Comparison of ENCODE assay signal across 2 cellular contexts in the genomic region with DNA sequence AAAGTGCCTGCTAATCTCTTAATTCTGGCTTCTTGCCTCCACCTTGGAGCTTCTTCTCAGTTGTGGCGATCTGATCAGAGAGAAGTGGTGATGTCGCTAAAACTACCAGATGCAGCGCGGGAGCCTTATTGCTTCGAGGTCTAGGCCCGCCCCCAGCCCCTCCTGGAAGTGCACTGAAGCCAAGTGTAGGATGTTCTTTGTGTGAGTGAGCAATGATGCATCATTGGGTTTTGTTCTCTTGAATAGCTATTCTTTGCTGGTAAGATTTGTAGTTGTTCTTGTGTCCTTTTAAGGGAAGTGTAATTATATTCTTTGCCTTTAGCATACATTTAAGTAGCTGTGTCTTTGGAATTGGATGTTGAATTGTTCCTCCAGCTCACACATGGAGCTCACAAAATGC.
TF ChIP-seq lines count a peak whose summit lies in the region.

No MANE protein-coding gene starts in this region.

TF ChIP-seq in WTC11, 78 proteins besides CTCF, POLR2A, EP300 and RAD21:
- TF ChIP-seq TEAD1 (CRISPR knock-in tag; IDR thresholded peaks at IDR 0.05) (no peak), FOXK1 (CRISPR knock-in tag; IDR thresholded peaks at IDR 0.05) (no peak), MYBL2 (CRISPR knock-in tag; IDR thresholded peaks at IDR 0.05) (no peak)
- TF ChIP-seq, protein P1, sequence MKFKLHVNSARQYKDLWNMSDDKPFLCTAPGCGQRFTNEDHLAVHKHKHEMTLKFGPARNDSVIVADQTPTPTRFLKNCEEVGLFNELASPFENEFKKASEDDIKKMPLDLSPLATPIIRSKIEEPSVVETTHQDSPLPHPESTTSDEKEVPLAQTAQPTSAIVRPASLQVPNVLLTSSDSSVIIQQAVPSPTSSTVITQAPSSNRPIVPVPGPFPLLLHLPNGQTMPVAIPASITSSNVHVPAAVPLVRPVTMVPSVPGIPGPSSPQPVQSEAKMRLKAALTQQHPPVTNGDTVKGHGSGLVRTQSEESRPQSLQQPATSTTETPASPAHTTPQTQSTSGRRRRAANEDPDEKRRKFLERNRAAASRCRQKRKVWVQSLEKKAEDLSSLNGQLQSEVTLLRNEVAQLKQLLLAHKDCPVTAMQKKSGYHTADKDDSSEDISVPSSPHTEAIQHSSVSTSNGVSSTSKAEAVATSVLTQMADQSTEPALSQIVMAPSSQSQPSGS (CRISPR knock-in tag; IDR thresholded peaks at IDR 0.05; ENCODE audit: borderline replicate concordance, low read depth) = no peak
- TF ChIP-seq, protein P2, sequence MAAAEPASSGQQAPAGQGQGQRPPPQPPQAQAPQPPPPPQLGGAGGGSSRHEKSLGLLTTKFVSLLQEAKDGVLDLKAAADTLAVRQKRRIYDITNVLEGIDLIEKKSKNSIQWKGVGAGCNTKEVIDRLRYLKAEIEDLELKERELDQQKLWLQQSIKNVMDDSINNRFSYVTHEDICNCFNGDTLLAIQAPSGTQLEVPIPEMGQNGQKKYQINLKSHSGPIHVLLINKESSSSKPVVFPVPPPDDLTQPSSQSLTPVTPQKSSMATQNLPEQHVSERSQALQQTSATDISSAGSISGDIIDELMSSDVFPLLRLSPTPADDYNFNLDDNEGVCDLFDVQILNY (CRISPR knock-in tag; IDR thresholded peaks at IDR 0.05) = no peak

TF ChIP-seq in HepG2, 621 proteins besides CTCF, POLR2A, EP300 and RAD21:
- TF ChIP-seq, protein P3, sequence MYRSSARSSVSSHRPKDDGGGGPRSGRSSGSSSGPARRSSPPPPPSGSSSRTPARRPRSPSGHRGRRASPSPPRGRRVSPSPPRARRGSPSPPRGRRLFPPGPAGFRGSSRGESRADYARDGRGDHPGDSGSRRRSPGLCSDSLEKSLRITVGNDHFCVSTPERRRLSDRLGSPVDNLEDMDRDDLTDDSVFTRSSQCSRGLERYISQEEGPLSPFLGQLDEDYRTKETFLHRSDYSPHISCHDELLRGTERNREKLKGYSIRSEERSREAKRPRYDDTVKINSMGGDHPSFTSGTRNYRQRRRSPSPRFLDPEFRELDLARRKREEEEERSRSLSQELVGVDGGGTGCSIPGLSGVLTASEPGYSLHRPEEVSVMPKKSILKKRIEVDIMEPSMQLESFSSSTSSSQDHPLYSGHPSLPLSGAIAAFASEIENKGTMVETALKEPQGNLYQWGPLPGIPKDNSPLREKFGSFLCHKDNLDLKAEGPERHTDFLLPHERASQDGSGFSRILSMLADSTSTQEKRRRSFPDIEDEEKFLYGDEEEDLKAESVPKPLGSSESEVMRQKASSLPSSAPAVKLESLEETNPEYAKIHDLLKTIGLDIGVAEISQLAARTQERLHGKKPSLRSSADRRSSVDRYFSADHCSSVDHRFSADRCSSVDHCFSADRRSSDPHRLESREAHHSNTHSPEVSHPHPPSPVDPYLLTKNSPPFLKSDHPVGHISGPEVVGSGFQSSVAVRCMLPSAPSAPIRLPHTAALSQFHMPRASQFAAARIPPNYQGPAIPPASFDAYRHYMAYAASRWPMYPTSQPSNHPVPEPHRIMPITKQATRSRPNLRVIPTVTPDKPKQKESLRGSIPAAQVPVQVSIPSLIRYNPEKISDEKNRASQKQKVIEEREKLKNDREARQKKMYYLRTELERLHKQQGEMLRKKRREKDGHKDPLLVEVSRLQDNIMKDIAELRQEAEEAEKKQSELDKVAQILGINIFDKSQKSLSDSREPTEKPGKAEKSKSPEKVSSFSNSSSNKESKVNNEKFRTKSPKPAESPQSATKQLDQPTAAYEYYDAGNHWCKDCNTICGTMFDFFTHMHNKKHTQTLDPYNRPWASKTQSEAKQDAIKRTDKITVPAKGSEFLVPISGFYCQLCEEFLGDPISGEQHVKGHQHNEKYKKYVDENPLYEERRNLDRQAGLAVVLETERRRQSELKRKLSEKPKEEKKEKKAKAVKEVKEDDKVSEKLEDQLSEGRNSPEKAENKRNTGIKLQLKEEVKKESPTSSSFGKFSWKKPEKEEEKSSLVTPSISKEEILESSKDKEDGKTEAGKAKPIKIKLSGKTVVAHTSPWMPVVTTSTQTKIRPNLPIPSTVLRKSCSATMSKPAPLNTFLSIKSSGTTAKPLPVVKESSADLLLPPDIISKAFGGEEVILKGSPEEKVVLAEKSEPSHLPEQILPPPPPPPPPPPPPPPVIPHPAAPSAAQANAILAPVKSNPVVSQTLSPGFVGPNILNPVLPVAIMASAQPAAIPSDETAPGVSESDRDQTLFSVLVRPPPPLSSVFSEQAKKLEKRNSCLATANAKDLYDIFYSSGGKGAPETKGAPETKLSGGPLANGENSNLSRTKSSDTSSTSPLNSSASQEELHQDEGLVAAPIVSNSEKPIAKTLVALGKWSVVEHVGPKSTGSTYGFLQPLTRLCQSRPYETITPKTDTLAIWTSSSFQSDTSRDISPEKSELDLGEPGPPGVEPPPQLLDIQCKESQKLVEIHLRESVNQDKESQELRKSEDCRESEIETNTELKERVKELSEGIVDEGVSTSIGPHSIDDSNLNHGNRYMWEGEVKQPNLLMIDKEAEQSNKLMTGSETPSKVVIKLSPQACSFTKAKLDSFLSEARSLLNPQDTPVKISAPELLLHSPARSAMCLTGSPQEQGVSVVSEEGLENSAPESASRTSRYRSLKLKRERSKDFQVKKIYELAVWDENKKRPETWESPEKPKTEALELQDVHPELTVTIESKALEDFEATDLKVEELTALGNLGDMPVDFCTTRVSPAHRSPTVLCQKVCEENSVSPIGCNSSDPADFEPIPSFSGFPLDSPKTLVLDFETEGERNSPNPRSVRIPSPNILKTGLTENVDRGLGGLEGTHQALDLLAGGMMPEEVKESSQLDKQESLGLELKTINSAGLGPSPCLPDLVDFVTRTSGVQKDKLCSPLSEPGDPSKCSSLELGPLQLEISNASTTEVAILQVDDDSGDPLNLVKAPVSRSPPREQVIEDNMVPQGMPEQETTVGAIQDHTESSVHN (CRISPR knock-in tag; IDR thresholded peaks at IDR 0.05) = no peak
- no peak for TF ChIP-seq AGO1 (IDR thresholded peaks at IDR 0.05; ENCODE audit: low read depth, low read length, poor library complexity, severe bottlenecking)
- TF ChIP-seq ZNF644 (CRISPR knock-in tag; IDR thresholded peaks at IDR 0.05; ENCODE audit: low read depth) = no peak
- no peak for TF ChIP-seq ZBTB1 (CRISPR knock-in tag; IDR thresholded peaks at IDR 0.05; ENCODE audit: borderline replicate concordance)
- TF ChIP-seq, protein P4, sequence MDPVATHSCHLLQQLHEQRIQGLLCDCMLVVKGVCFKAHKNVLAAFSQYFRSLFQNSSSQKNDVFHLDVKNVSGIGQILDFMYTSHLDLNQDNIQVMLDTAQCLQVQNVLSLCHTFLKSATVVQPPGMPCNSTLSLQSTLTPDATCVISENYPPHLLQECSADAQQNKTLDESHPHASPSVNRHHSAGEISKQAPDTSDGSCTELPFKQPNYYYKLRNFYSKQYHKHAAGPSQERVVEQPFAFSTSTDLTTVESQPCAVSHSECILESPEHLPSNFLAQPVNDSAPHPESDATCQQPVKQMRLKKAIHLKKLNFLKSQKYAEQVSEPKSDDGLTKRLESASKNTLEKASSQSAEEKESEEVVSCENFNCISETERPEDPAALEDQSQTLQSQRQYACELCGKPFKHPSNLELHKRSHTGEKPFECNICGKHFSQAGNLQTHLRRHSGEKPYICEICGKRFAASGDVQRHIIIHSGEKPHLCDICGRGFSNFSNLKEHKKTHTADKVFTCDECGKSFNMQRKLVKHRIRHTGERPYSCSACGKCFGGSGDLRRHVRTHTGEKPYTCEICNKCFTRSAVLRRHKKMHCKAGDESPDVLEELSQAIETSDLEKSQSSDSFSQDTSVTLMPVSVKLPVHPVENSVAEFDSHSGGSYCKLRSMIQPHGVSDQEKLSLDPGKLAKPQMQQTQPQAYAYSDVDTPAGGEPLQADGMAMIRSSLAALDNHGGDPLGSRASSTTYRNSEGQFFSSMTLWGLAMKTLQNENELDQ (CRISPR knock-in tag; IDR thresholded peaks at IDR 0.05; ENCODE audit: borderline replicate concordance) = no peak
- TF ChIP-seq, protein P5, sequence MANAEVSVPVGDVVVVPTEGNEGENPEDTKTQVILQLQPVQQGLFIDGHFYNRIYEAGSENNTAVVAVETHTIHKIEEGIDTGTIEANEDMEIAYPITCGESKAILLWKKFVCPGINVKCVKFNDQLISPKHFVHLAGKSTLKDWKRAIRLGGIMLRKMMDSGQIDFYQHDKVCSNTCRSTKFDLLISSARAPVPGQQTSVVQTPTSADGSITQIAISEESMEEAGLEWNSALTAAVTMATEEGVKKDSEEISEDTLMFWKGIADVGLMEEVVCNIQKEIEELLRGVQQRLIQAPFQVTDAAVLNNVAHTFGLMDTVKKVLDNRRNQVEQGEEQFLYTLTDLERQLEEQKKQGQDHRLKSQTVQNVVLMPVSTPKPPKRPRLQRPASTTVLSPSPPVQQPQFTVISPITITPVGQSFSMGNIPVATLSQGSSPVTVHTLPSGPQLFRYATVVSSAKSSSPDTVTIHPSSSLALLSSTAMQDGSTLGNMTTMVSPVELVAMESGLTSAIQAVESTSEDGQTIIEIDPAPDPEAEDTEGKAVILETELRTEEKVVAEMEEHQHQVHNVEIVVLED (CRISPR knock-in tag; IDR thresholded peaks at IDR 0.05; ENCODE audit: borderline replicate concordance) = no peak
- TF ChIP-seq ZNF30 (CRISPR knock-in tag; IDR thresholded peaks at IDR 0.05) = no peak
- no peak for TF ChIP-seq DNMT1 (CRISPR knock-in tag; IDR thresholded peaks at IDR 0.05)
- TF ChIP-seq RFX5 (IDR thresholded peaks at IDR 0.05; ENCODE audit: low read depth, low read length) = no peak
- TF ChIP-seq KLF11 (CRISPR knock-in tag; IDR thresholded peaks at IDR 0.05) = no peak
- TF ChIP-seq THAP11 (CRISPR knock-in tag; IDR thresholded peaks at IDR 0.05) = no peak
- TF ChIP-seq TSC22D2 (CRISPR knock-in tag; IDR thresholded peaks at IDR 0.05; ENCODE audit: borderline replicate concordance) = no peak
- no peak for TF ChIP-seq ZNF552 (CRISPR knock-in tag; IDR thresholded peaks at IDR 0.05; ENCODE audit: borderline replicate concordance)
TF ChIP-seq in HepG2: peak in this region for 0.
